ENCODE assay signal across 24 cellular contexts in the genomic region with DNA sequence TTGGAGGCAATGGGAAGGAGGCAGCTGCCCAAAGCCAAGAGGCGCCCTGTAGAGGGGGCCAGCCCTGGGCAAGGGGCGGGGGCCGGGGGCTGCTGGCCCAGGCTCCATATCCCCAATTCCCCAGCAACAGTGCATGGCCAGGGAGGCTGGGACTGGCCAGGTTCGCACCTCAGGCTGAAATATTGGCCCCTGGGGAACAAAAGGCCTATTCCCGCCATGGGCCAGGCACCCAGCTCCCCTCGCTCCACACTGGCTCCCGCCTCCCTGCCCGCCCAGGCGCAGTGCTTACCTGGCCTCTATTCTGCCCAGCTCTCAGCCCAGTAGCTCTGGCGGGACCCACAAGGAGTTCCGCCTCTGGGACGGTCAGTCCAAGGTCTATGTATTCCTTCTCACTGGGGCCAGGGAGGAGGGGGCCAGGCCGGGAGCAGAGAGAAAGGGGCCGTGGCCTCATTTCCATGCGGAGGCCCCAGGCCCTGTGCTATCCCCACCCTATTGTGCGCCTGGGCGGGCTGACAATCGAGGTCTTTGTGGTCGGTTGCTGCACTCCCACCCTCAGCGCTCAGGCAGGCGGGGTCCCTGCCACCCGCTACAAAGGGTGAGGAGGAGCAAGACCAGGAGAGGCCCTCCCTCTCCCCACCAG.
"Had no signal": no experiment of that assay in that cellular context is flagged by ENCODE, and none has a peak within 500 bp of the region (broad histone marks: within the 10 kb centered on the region; RNA-seq: fewer than 3 reads in every experiment).

No MANE protein-coding gene starts in this region.

- H3K36me3 ChIP-seq: adrenal gland, ascending aorta, esophagus muscularis mucosa, gastrocnemius medialis, heart left ventricle, ovary, prostate gland, right atrium auricular region, tibial artery had no signal

- H3K4me1 Mint-ChIP-seq: activated T-helper 17 cell treated with anti-CD3 and anti-CD28 coated beads, Interleukin-2, amount 50 U/mL, for 72 hours had no signal

- H3K27ac Mint-ChIP-seq: activated naive CD8-positive, alpha-beta T cell; activated T-helper 17 cell treated with anti-CD3 and anti-CD28 coated beads, Interleukin-2, amount 50 U/mL, for 72 hours; natural killer cell; stimulated activated naive CD8-positive, alpha-beta T cell treated with anti-CD3 and anti-CD28 coated beads, Interleukin-15, Interleukin-2, amounts not matched to agents 100 ng/mL and 50 ng/mL, for 24 hours; WTC11 had no signal

- H3K9me3 Mint-ChIP-seq: activated T-helper 17 cell treated with anti-CD3 and anti-CD28 coated beads, Interleukin-2, amount 50 U/mL, for 72 hours; natural killer cell; stimulated activated naive CD8-positive, alpha-beta T cell treated with anti-CD3 and anti-CD28 coated beads, Interleukin-15, Interleukin-2, amounts not matched to agents 100 ng/mL and 50 ng/mL, for 24 hours; WTC11 had no signal

- H3K36me3 Mint-ChIP-seq: activated naive CD8-positive, alpha-beta T cell; natural killer cell; WTC11 had no signal

- DNase-seq: activated naive CD4-positive, alpha-beta T cell; activated T-cell treated with anti-CD3 and anti-CD28 coated beads, Interleukin-2, amount 50 U/mL, for 1 hour; adrenal gland; central memory CD4-positive, alpha-beta T cell; dermis blood vessel endothelial cell; gastrocnemius medialis; heart left ventricle; islet precursor cell; left cardiac atrium; midbrain; natural killer cell; ovary; stimulated activated CD4-positive, alpha-beta T cell treated with anti-CD3 and anti-CD28 coated beads, Interleukin-12 subunit alpha, Interleukin-12 subunit beta, amount 100 ng/mL, for 4 hours; stimulated activated CD4-positive, alpha-beta T cell treated with anti-CD3 and anti-CD28 coated beads, Interleukin-4, amount 100 ng/mL, for 4 hours; T-helper 9 cell; tibial artery had no signal

- H3K4me3 ChIP-seq: adrenal gland, ascending aorta, esophagus muscularis mucosa, gastrocnemius medialis, heart left ventricle, ovary, prostate gland, right atrium auricular region, tibial artery had no signal

- ATAC-seq: activated T-helper 17 cell treated with anti-CD3 and anti-CD28 coated beads, Interleukin-2, amount 50 U/mL, for 72 hours; gastrocnemius medialis; heart left ventricle; left cardiac atrium; natural killer cell had no signal

- H3K27ac ChIP-seq: adrenal gland, ascending aorta, esophagus muscularis mucosa, gastrocnemius medialis, heart left ventricle, ovary, prostate gland, right atrium auricular region, tibial artery had no signal

- H3K4me3 Mint-ChIP-seq: activated naive CD8-positive, alpha-beta T cell; activated T-helper 17 cell treated with anti-CD3 and anti-CD28 coated beads, Interleukin-2, amount 50 U/mL, for 72 hours; natural killer cell; stimulated activated naive CD8-positive, alpha-beta T cell treated with anti-CD3 and anti-CD28 coated beads, Interleukin-15, Interleukin-2, amounts not matched to agents 100 ng/mL and 50 ng/mL, for 24 hours had no signal
